In the genomic region with DNA sequence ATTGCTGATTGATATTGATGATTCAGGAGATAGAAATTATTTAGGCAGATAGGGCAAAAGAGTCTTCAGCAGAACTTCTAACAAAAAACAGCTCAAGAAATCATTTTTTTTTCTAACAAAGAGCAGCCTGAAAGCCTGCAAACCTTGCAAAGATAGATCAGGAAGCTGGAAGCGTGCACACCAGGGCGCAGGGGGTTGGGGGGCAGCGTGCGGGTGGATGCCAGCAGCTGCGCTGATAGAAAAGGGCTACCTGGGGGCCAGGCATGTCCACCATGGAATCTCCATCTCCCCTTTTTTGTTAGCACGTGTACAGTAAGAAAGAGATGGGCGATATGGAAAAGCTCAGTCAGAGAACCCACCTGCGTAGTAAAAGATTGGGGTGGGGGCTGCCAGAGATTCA, we compare ENCODE assay signal across 1 cellular context.
TF ChIP-seq lines count a peak whose summit lies in the region.

No MANE protein-coding gene starts in this region.

TF ChIP-seq in WTC11, 78 proteins besides CTCF, POLR2A, EP300 and RAD21 (continued from another document):
- TF ChIP-seq, protein P1, sequence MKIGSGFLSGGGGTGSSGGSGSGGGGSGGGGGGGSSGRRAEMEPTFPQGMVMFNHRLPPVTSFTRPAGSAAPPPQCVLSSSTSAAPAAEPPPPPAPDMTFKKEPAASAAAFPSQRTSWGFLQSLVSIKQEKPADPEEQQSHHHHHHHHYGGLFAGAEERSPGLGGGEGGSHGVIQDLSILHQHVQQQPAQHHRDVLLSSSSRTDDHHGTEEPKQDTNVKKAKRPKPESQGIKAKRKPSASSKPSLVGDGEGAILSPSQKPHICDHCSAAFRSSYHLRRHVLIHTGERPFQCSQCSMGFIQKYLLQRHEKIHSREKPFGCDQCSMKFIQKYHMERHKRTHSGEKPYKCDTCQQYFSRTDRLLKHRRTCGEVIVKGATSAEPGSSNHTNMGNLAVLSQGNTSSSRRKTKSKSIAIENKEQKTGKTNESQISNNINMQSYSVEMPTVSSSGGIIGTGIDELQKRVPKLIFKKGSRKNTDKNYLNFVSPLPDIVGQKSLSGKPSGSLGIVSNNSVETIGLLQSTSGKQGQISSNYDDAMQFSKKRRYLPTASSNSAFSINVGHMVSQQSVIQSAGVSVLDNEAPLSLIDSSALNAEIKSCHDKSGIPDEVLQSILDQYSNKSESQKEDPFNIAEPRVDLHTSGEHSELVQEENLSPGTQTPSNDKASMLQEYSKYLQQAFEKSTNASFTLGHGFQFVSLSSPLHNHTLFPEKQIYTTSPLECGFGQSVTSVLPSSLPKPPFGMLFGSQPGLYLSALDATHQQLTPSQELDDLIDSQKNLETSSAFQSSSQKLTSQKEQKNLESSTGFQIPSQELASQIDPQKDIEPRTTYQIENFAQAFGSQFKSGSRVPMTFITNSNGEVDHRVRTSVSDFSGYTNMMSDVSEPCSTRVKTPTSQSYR (CRISPR knock-in tag; IDR thresholded peaks at IDR 0.05) = no peak
- TF ChIP-seq SP1 (CRISPR knock-in tag; conservative IDR thresholded peaks at IDR 0.05) (no peak), ZNF263 (CRISPR knock-in tag; IDR thresholded peaks at IDR 0.05; ENCODE audit: low read depth) (no peak), RORB (CRISPR knock-in tag; IDR thresholded peaks at IDR 0.05) (no peak), NFYB (CRISPR knock-in tag; conservative IDR thresholded peaks at IDR 0.05; ENCODE audit: low read depth) (no peak), ATF6 (CRISPR knock-in tag; IDR thresholded peaks at IDR 0.05) (no peak), GRHL2 (CRISPR knock-in tag; IDR thresholded peaks at IDR 0.05; ENCODE audit: insufficient replicate concordance, severe bottlenecking) (no peak), FOXK1 (CRISPR knock-in tag; IDR thresholded peaks at IDR 0.05) (no peak), ZNF396 (CRISPR knock-in tag; IDR thresholded peaks at IDR 0.05; ENCODE audit: borderline replicate concordance) (no peak)
- TF ChIP-seq, protein P2, sequence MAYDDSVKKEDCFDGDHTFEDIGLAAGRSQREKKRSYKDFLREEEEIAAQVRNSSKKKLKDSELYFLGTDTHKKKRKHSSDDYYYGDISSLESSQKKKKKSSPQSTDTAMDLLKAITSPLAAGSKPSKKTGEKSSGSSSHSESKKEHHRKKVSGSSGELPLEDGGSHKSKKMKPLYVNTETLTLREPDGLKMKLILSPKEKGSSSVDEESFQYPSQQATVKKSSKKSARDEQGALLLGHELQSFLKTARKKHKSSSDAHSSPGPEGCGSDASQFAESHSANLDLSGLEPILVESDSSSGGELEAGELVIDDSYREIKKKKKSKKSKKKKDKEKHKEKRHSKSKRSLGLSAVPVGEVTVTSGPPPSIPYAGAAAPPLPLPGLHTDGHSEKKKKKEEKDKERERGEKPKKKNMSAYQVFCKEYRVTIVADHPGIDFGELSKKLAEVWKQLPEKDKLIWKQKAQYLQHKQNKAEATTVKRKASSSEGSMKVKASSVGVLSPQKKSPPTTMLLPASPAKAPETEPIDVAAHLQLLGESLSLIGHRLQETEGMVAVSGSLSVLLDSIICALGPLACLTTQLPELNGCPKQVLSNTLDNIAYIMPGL (CRISPR knock-in tag; IDR thresholded peaks at IDR 0.05) = no peak
